Comparison of ENCODE assay signal across 30 cellular contexts in the genomic region with DNA sequence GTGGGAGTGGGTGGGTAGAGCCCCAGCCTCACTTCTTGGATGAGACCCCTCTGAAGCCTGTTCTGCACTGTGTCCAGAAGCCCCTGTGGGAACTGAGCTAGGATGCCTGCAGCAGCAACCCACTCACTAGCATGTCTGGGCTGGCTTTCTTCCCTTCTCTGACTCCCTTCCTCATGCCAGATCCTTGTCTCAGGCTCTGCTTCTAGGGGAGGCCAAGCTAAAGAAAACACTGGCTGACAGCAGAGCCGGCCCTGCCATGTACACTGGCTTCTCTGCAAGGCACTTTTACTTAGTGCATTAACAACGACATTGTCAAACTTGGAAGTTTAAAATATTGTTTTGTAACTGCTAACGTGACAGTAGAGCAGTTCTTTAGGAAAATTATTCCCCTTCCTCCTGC. TPM values are rescaled to one million over a fixed set of nuclear protein-coding genes. Genes with fewer than 3 reads are reported as not detected.
DNase-seq lines count a peak whose midpoint lies in the region; ATAC-seq and TF ChIP-seq lines count a peak whose summit lies in the region.
"Had no signal": no experiment of that assay in that cellular context is flagged by ENCODE, and none has a peak within 500 bp of the region (broad histone marks: within the 10 kb centered on the region; RNA-seq: fewer than 3 reads in every experiment).

No MANE protein-coding gene starts in this region.

- TF ChIP-seq CTCF in HFFc6 (IDR thresholded peaks at IDR 0.05) (no peak), ascending aorta (IDR thresholded peaks at IDR 0.05) (no peak)

- H3K27me3 ChIP-seq in ascending aorta, result no peaks in the 10 kb centered on the region
- H3K27me3 ChIP-seq: BLaER1 treated with 17β-estradiol and CSF1 and Interleukin-3, amounts not matched to agents 10 nM and 100 nM; heart left ventricle; transverse colon had no signal

- DNase-seq in HFFc6 (no peak), left ventricle myocardium superior (peak; percentile 45), substantia nigra (lab: John Stamatoyannopoulos, UW) (peak in 1 of 49 donors; percentile 17), NCI-H510A treated with DMSO at 0.1 percent for 48 hours (lab: John Stamatoyannopoulos, UW) (no peak), NCI-H526 (lab: John Stamatoyannopoulos, UW) (no peak), ascending aorta (ENCODE audit: low spot score in 2 of 2) (no peak)
- DNase-seq: activated CD4-positive, alpha-beta memory T cell treated with anti-CD3 and anti-CD28 coated beads for 36 hours; activated CD4-positive, CD25-positive, alpha-beta regulatory T cell treated with anti-CD3 and anti-CD28 coated beads, Interleukin-2, amount 50 U/mL, for 72 hours; activated effector memory CD4-positive, alpha-beta T cell treated with Interleukin-2 at 50 U/mL for 16 hours; activated naive CD8-positive, alpha-beta T cell treated with anti-CD3 and anti-CD28 coated beads for 36 hours; activated T-cell treated with anti-CD3 and anti-CD28 coated beads for 4 hours; COR-L47; heart left ventricle; NCI-H1105; NCI-H2029; NCI-H226; NCI-H774; RPMI8226; SK-N-SH; small intestine; stimulated activated CD4-positive, alpha-beta T cell treated with anti-CD3 and anti-CD28 coated beads, Interleukin-1b, Interleukin-23, amount 100 ng/mL, for 48 hours; stimulated activated CD8-positive, alpha-beta memory T cell treated with anti-CD3 and anti-CD28 coated beads, Interleukin-4, amount 100 ng/mL, for 48 hours; stimulated activated naive CD8-positive, alpha-beta T cell treated with anti-CD3 and anti-CD28 coated beads, Interleukin-15, amount 100 ng/mL, for 72 hours; transverse colon had no signal

- H3K4me1 ChIP-seq in ascending aorta, result peaks cover 0 to 3% of the 10 kb centered on the region in 2 donors

- H3K9me3 ChIP-seq in ascending aorta, result no peaks in the 10 kb centered on the region
- H3K9me3 ChIP-seq: BLaER1 treated with 17β-estradiol and CSF1 and Interleukin-3, amounts not matched to agents 10 nM and 100 nM; heart left ventricle; SK-N-SH; transverse colon had no signal

- intact Hi-C loops in left ventricle myocardium superior (cut with micrococcal nuclease) (loop anchor here (10.0 kb wide), 1 partner anchor 50 kb away; a partner anchor contains a TSS), ascending aorta (cut with DNase I) (no loop called here)

- no peaks in the 10 kb centered on the region for H3K9me3 Mint-ChIP-seq in HFFc6
- H3K9me3 Mint-ChIP-seq: activated CD4-positive, alpha-beta memory T cell treated with anti-CD3 and anti-CD28 coated beads for 36 hours; activated naive CD8-positive, alpha-beta T cell treated with anti-CD3 and anti-CD28 coated beads for 36 hours; IgD-negative memory B cell; memory B cell; stimulated activated naive CD8-positive, alpha-beta T cell treated with anti-CD3 and anti-CD28 coated beads, Interleukin-15, amount 100 ng/mL, for 72 hours; T-helper 1 cell treated with Interleukin-12 subunit alpha and Interleukin-12 subunit beta and Interleukin-4 antibody, amounts not matched to agents 30 μg/mL and 1 μg/mL, for 36 hours had no signal

- H3K36me3 ChIP-seq in ascending aorta, result no peaks in the 10 kb centered on the region
- H3K36me3 ChIP-seq: transverse colon had no signal

- H3K4me3 Mint-ChIP-seq in HFFc6, result no peak overlapping the region
- H3K4me3 Mint-ChIP-seq: activated CD4-positive, alpha-beta memory T cell treated with anti-CD3 and anti-CD28 coated beads for 36 hours; activated naive CD8-positive, alpha-beta T cell treated with anti-CD3 and anti-CD28 coated beads for 36 hours; memory B cell; stimulated activated naive CD8-positive, alpha-beta T cell treated with anti-CD3 and anti-CD28 coated beads, Interleukin-15, amount 100 ng/mL, for 72 hours; T-helper 1 cell treated with Interleukin-12 subunit alpha and Interleukin-12 subunit beta and Interleukin-4 antibody, amounts not matched to agents 30 μg/mL and 1 μg/mL, for 36 hours had no signal

- H3K27ac ChIP-seq in cingulate gyrus (ENCODE audit: low read depth, low read length), result peak overlapping the region; percentile 1
- peak overlapping the region; percentile 68 for H3K27ac ChIP-seq in substantia nigra (ENCODE audit: low read depth, low read length, poor library complexity, severe bottlenecking)
- H3K27ac ChIP-seq in ascending aorta, result no peak overlapping the region
- H3K27ac ChIP-seq: BLaER1 treated with 17β-estradiol and CSF1 and Interleukin-3, amounts not matched to agents 10 nM and 100 nM; epithelial cell of prostate; transverse colon had no signal

- H3K4me3 ChIP-seq in ascending aorta, result no peak overlapping the region
- H3K4me3 ChIP-seq: BLaER1 treated with 17β-estradiol and CSF1 and Interleukin-3, amounts not matched to agents 10 nM and 100 nM; heart left ventricle; transverse colon had no signal

- peak; percentile 77 for ATAC-seq in left ventricle myocardium superior
- ATAC-seq: stimulated activated naive CD8-positive, alpha-beta T cell treated with anti-CD3 and anti-CD28 coated beads, Interleukin-15, amount 100 ng/mL, for 72 hours had no signal

- no peaks in the 10 kb centered on the region for H3K27me3 Mint-ChIP-seq in HFFc6 (ENCODE audit: insufficient read depth)
- H3K27me3 Mint-ChIP-seq: activated CD4-positive, alpha-beta memory T cell treated with anti-CD3 and anti-CD28 coated beads for 36 hours; activated naive CD8-positive, alpha-beta T cell treated with anti-CD3 and anti-CD28 coated beads for 36 hours; stimulated activated naive CD8-positive, alpha-beta T cell treated with anti-CD3 and anti-CD28 coated beads, Interleukin-15, amount 100 ng/mL, for 72 hours had no signal

- peaks cover 24% of the 10 kb centered on the region for H3K36me3 Mint-ChIP-seq in HFFc6 (ENCODE audit: low read depth)
- H3K36me3 Mint-ChIP-seq: activated CD4-positive, alpha-beta memory T cell treated with anti-CD3 and anti-CD28 coated beads for 36 hours; activated naive CD8-positive, alpha-beta T cell treated with anti-CD3 and anti-CD28 coated beads for 36 hours; IgD-negative memory B cell; memory B cell had no signal

- H3K4me1 Mint-ChIP-seq in HFFc6 (ENCODE audit: low read depth), result peaks cover 56% of the 10 kb centered on the region
- H3K4me1 Mint-ChIP-seq: activated naive CD8-positive, alpha-beta T cell treated with anti-CD3 and anti-CD28 coated beads for 36 hours; stimulated activated naive CD8-positive, alpha-beta T cell treated with anti-CD3 and anti-CD28 coated beads, Interleukin-15, amount 100 ng/mL, for 72 hours had no signal

- H3K27ac Mint-ChIP-seq in HFFc6, result peak overlapping the region; percentile 12; the same call in 1 of the 2 replicates
- H3K27ac Mint-ChIP-seq: activated CD4-positive, alpha-beta memory T cell treated with anti-CD3 and anti-CD28 coated beads for 36 hours; activated naive CD8-positive, alpha-beta T cell treated with anti-CD3 and anti-CD28 coated beads for 36 hours; IgD-negative memory B cell; memory B cell; stimulated activated naive CD8-positive, alpha-beta T cell treated with anti-CD3 and anti-CD28 coated beads, Interleukin-15, amount 100 ng/mL, for 72 hours; T-helper 1 cell treated with Interleukin-12 subunit alpha and Interleukin-12 subunit beta and Interleukin-4 antibody, amounts not matched to agents 30 μg/mL and 1 μg/mL, for 36 hours had no signal

RNA-seq across cellular contexts. Expression of a gene that starts 50.2 kb away (rescaled TPM):
- 100 to 1,000 TPM in 1 of 6 experiments, 10 to 100 TPM in 5; 74.3 to 117 (median 95.7) TPM for total RNA-seq in HFFc6 (2021; fragmentation: NEBNext Ultra II Directional; extraction: Animal tissue kit (Norgen Biotek cat#: 25700))
- total RNA-seq in left ventricle myocardium superior, result 3.4 TPM
- 2.0 TPM for total RNA-seq in ascending aorta
- total RNA-seq: activated CD4-positive, alpha-beta memory T cell treated with anti-CD3 and anti-CD28 coated beads for 36 hours; activated naive CD8-positive, alpha-beta T cell treated with anti-CD3 and anti-CD28 coated beads for 36 hours had no signal

Comparison
In these comparisons a context has a peak if more than half of its experiments do, and no peak if none do; other contexts are left out.
1. H3K27ac ChIP-seq: peak in cingulate gyrus (single experiment) and substantia nigra (single experiment); none in ascending aorta (0 of 2).
2. RNA of a gene that starts 50.2 kb away (total RNA-seq): 74.3 to 117 TPM in HFFc6; 3.4 TPM in left ventricle myocardium superior (single experiment) and 2.0 TPM in ascending aorta (single experiment); every median in the first group is over 10 times any median in the second.